ENCODE assay signal across 32 cellular contexts in genomic region chr7:99521399-99521798, GRCh38.
"Had no signal": no experiment of that assay in that cellular context is flagged by ENCODE, and none has a peak within 500 bp of the region (broad histone marks: within the 10 kb centered on the region; RNA-seq: fewer than 3 reads in every experiment).

No MANE protein-coding gene starts in this region.

- H3K4me1 ChIP-seq: adrenal gland, body of pancreas, breast epithelium had no signal

- H3K27me3 ChIP-seq: adrenal gland, body of pancreas, brain microvascular endothelial cell, breast epithelium had no signal

- DNase-seq: activated B cell treated with CpG ODN at 0.5 μM for 24 hours; activated CD4-positive, alpha-beta memory T cell treated with anti-CD3 and anti-CD28 coated beads for 36 hours; activated CD4-positive, alpha-beta T cell treated with anti-CD3 and anti-CD28 coated beads for 4 hours; activated CD4-positive, alpha-beta T cell treated with anti-CD3 and anti-CD28 coated beads, Interleukin-2, amount 10 ng/mL, durations not matched to agents 24 days and 14 days; activated CD4-positive, alpha-beta T cell treated with anti-CD3 and anti-CD28 coated beads, Interleukin-2, amount 50 U/mL, for 1 hour; activated CD4-positive, alpha-beta T cell treated with anti-CD3 and anti-CD28 coated beads, Interleukin-2, amount 50 U/mL, for 4 hours; activated CD4-positive, CD25-positive, alpha-beta regulatory T cell treated with anti-CD3 and anti-CD28 coated beads, Interleukin-2, amount 50 U/mL, for 72 hours; activated CD8-positive, alpha-beta memory T cell treated with anti-CD3 and anti-CD28 coated beads, Interleukin-2, amount 50 U/mL, for 4 hours; activated CD8-positive, alpha-beta T cell treated with anti-CD3 and anti-CD28 coated beads for 36 hours; activated effector memory CD4-positive, alpha-beta T cell treated with anti-CD3 and anti-CD28 coated beads, Interleukin-2, amount 50 U/mL, for 16 hours; activated gamma-delta T cell treated with Interleukin-2 at 50 U/mL for 16 hours; activated naive CD4-positive, alpha-beta T cell; activated naive CD4-positive, alpha-beta T cell treated with anti-CD3 and anti-CD28 coated beads for 36 hours; activated naive CD4-positive, alpha-beta T cell treated with anti-CD3 and anti-CD28 coated beads, Interleukin-2, amount 50 U/mL, for 16 hours; activated naive CD8-positive, alpha-beta T cell treated with anti-CD3 and anti-CD28 coated beads for 36 hours; activated T-cell treated with anti-CD3 and anti-CD28 coated beads for 4 hours; activated T-cell treated with anti-CD3 and anti-CD28 coated beads, Interleukin-2, amount 50 U/mL, for 1 hour; activated T-cell treated with anti-CD3 and anti-CD28 coated beads, Interleukin-2, amount 50 U/mL, for 4 hours; activated T-cell treated with anti-CD3 and anti-CD28 coated beads, Interleukin-2, amount 50 U/mL, for 72 hours; amniotic stem cell; body of pancreas; brain microvascular endothelial cell; central memory CD4-positive, alpha-beta T cell; T-helper 2 cell; T-helper 9 cell had no signal

- FAIRE-seq: astrocyte, TTC549 had no signal

- H3K4me3 ChIP-seq: adrenal gland, body of pancreas, breast epithelium had no signal

- H3K27ac ChIP-seq: adrenal gland, body of pancreas, brain microvascular endothelial cell, breast epithelium, VCaP had no signal

- ATAC-seq: activated CD8-positive, alpha-beta T cell treated with anti-CD3 and anti-CD28 coated beads for 36 hours; activated naive CD4-positive, alpha-beta T cell treated with anti-CD3 and anti-CD28 coated beads, Interleukin-2, amount 50 U/mL, for 72 hours; activated T-cell treated with anti-CD3 and anti-CD28 coated beads, Interleukin-2, amount 50 U/mL, for 4 hours; activated T-cell treated with anti-CD3 and anti-CD28 coated beads, Interleukin-2, amount 50 U/mL, for 72 hours; activated T-helper 17 cell treated with anti-CD3 and anti-CD28 coated beads, Interleukin-2, amount 50 U/mL, for 72 hours; body of pancreas had no signal

- H3K9me3 ChIP-seq: adrenal gland, body of pancreas, breast epithelium had no signal
